Comparison of ENCODE assay signal across 34 cellular contexts in genomic region chr11:35655856-35656255, GRCh38. TPM values are rescaled to one million over a fixed set of nuclear protein-coding genes. Genes with fewer than 3 reads are reported as not detected.
"Had no signal": no experiment of that assay in that cellular context is flagged by ENCODE, and none has a peak within 500 bp of the region (broad histone marks: within the 10 kb centered on the region; RNA-seq: fewer than 3 reads in every experiment).

No MANE protein-coding gene starts in this region.

- H3K9me3 ChIP-seq: Peyer's patch had no signal

- H3K36me3 ChIP-seq: brain microvascular endothelial cell, Peyer's patch, WERI-Rb-1 had no signal

- H3K4me1 ChIP-seq: Peyer's patch had no signal

- H3K27me3 ChIP-seq: brain microvascular endothelial cell, Peyer's patch had no signal

- H3K4me1 Mint-ChIP-seq: activated CD4-positive, alpha-beta memory T cell treated with anti-CD3 and anti-CD28 coated beads, Interleukin-2, amount 10 ng/mL, durations not matched to agents 7 days and 5 days; activated CD8-positive, alpha-beta memory T cell treated with anti-CD3 and anti-CD28 coated beads, Interleukin-2, amount 10 ng/mL, durations not matched to agents 7 days and 5 days; activated naive CD4-positive, alpha-beta T cell treated with anti-CD3 and anti-CD28 coated beads, Interleukin-2, amount 10 ng/mL, durations not matched to agents 7 days and 5 days had no signal

- H3K9me3 Mint-ChIP-seq: activated CD4-positive, alpha-beta memory T cell treated with anti-CD3 and anti-CD28 coated beads, Interleukin-2, amount 10 ng/mL, durations not matched to agents 7 days and 5 days; activated naive CD4-positive, alpha-beta T cell treated with anti-CD3 and anti-CD28 coated beads, Interleukin-2, amount 10 ng/mL, durations not matched to agents 7 days and 5 days had no signal

- H3K4me3 Mint-ChIP-seq: activated CD4-positive, alpha-beta memory T cell treated with anti-CD3 and anti-CD28 coated beads, Interleukin-2, amount 10 ng/mL, durations not matched to agents 7 days and 5 days; activated CD8-positive, alpha-beta memory T cell treated with anti-CD3 and anti-CD28 coated beads, Interleukin-2, amount 10 ng/mL, durations not matched to agents 7 days and 5 days; activated naive CD4-positive, alpha-beta T cell treated with anti-CD3 and anti-CD28 coated beads, Interleukin-2, amount 10 ng/mL, durations not matched to agents 7 days and 5 days; activated naive CD8-positive, alpha-beta T cell had no signal

- DNase-seq: activated CD4-positive, alpha-beta memory T cell treated with anti-CD3 and anti-CD28 coated beads, Interleukin-2, amount 10 ng/mL, durations not matched to agents 7 days and 5 days; activated CD4-positive, alpha-beta T cell treated with anti-CD3 and anti-CD28 coated beads for 1 hour; activated CD4-positive, alpha-beta T cell treated with anti-CD3 and anti-CD28 coated beads for 48 hours; activated CD4-positive, CD25-positive, alpha-beta regulatory T cell; activated CD8-positive, alpha-beta memory T cell treated with anti-CD3 and anti-CD28 coated beads for 24 hours; activated CD8-positive, alpha-beta memory T cell treated with anti-CD3 and anti-CD28 coated beads, Interleukin-2, amount 10 ng/mL, durations not matched to agents 7 days and 5 days; activated CD8-positive, alpha-beta memory T cell treated with anti-CD3 and anti-CD28 coated beads, Interleukin-2, amount 50 U/mL, for 48 hours; activated effector memory CD4-positive, alpha-beta T cell treated with Interleukin-2 at 50 U/mL for 16 hours; activated naive CD4-positive, alpha-beta T cell treated with anti-CD3 and anti-CD28 coated beads, Interleukin-2, amount 10 ng/mL, durations not matched to agents 7 days and 5 days; activated T-cell treated with anti-CD3 and anti-CD28 coated beads, Interleukin-2, amount 50 U/mL, for 48 hours; amniotic stem cell; aorta; brain microvascular endothelial cell; central memory CD4-positive, alpha-beta T cell; NCI-H1048; NCI-H1105 treated with DMSO at 0.1 percent for 48 hours; NCI-H1436; NCI-H1694; NCI-H1930; NCI-H2081 treated with DMSO at 0.1 percent for 48 hours; NCI-H226; NCI-H446 treated with DMSO at 0.1 percent for 48 hours; NCI-H524; PC-3; Peyer's patch; SIG-M5; SW 1271; T-helper 1 cell; T-helper 2 cell; T-helper 9 cell; WERI-Rb-1 had no signal

- ATAC-seq: activated CD8-positive, alpha-beta memory T cell treated with anti-CD3 and anti-CD28 coated beads, Interleukin-2, amount 10 ng/mL, durations not matched to agents 7 days and 5 days; PC-3; Right ventricle myocardium inferior had no signal

- H3K4me3 ChIP-seq: Peyer's patch had no signal

- H3K27ac Mint-ChIP-seq: activated CD4-positive, alpha-beta memory T cell treated with anti-CD3 and anti-CD28 coated beads, Interleukin-2, amount 10 ng/mL, durations not matched to agents 7 days and 5 days; activated CD8-positive, alpha-beta memory T cell treated with anti-CD3 and anti-CD28 coated beads, Interleukin-2, amount 10 ng/mL, durations not matched to agents 7 days and 5 days; activated naive CD4-positive, alpha-beta T cell treated with anti-CD3 and anti-CD28 coated beads, Interleukin-2, amount 10 ng/mL, durations not matched to agents 7 days and 5 days; activated naive CD8-positive, alpha-beta T cell had no signal

- H3K36me3 Mint-ChIP-seq: activated CD8-positive, alpha-beta memory T cell treated with anti-CD3 and anti-CD28 coated beads, Interleukin-2, amount 10 ng/mL, durations not matched to agents 7 days and 5 days; activated naive CD4-positive, alpha-beta T cell treated with anti-CD3 and anti-CD28 coated beads, Interleukin-2, amount 10 ng/mL, durations not matched to agents 7 days and 5 days; activated naive CD8-positive, alpha-beta T cell had no signal

- H3K27ac ChIP-seq: brain microvascular endothelial cell, Peyer's patch, RWPE1, WERI-Rb-1 had no signal

RNA-seq across cellular contexts. Expression of gene FJX1, which starts 37.6 kb away (rescaled TPM):
- total RNA-seq: Peyer's patch had no signal
